ENCODE assay signal across 16 cellular contexts in the genomic region with DNA sequence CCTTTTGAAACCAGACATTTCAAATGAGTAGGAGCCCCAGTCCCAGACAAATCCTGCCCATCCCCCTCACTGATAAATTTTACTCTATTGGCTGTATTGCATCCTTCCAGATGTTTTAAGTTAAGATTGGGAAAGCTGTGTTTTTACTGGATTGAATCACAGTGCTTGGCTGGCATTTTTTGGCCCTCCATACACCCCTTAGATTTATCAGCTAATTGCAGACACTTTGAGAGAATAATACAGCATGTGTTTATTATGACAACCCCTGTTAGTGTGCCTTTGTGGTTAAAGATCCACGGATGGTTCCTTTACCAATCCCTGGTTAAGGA.
DNase-seq lines count a peak whose midpoint lies in the region; ATAC-seq, FAIRE-seq and TF ChIP-seq lines count a peak whose summit lies in the region.
"Had no signal": no experiment of that assay in that cellular context is flagged by ENCODE, and none has a peak within 500 bp of the region (broad histone marks: within the 10 kb centered on the region; RNA-seq: fewer than 3 reads in every experiment).

No MANE protein-coding gene starts in this region.

- DNase-seq in AG04449 (ENCODE audit: low read depth, low spot score) = peak; percentile 29
- peak; percentile 41 for DNase-seq in MG63
- peak; percentile 64 to 73 for DNase-seq in fibroblast of lung (ENCODE audit: low read depth in 2 of 2)
- DNase-seq in nephron progenitor cell = no peak
- no peak for DNase-seq in HepG2 (ENCODE audit: low spot score)
- no peak for DNase-seq in posterior cingulate gyrus
- no peak for DNase-seq in HUDEP-2 (lab: John Stamatoyannopoulos, UW; ENCODE audit: unreplicated experiment in 76 of 76)
- no peak for DNase-seq in SW480 (ENCODE audit: low spot score)
- DNase-seq: effector memory CD8-positive, alpha-beta T cell; NCI-H146; SHP77 treated with DMSO at 0.1 percent for 48 hours; spleen; trophoblast cell had no signal

- no peak overlapping the region for H3K9ac ChIP-seq in fibroblast of lung (ENCODE audit: insufficient read depth, low read length)
- H3K9ac ChIP-seq in HepG2 (ENCODE audit: insufficient read depth, low read depth, low read length) = no peak overlapping the region

- WGBS in HepG2 (ENCODE audit: low lambda C conversion rate) = 35% methylated on average over 1 of the region's 1 CpG

- no peak for TF ChIP-seq POLR2A in HepG2 (IDR thresholded peaks at IDR 0.05; ENCODE audit: insufficient read depth in 1 of 2, low read depth in 2 of 2, low read length in 2 of 2)

- CTCF ChIA-PET in AG04449 (lab: Yijun Ruan, JAX) (interaction anchor here (0.8 to 1.5 kb wide), 4 partner anchors 9 to 32 kb away, joined by 3 to 4 read pairs (median 3); no protein-coding TSS in a partner anchor), HepG2 (lab: Yijun Ruan, JAX; ENCODE audit: low intra/inter-chr PET ratio, low total read pairs) (no interaction called here)

- peaks cover 13% of the 10 kb centered on the region for H3K4me1 Mint-ChIP-seq in nephron progenitor cell
- H3K4me1 Mint-ChIP-seq: activated T-helper 17 cell treated with anti-CD3 and anti-CD28 coated beads, Interleukin-2, amount 50 U/mL, for 72 hours; central memory CD8-positive, alpha-beta T cell had no signal

- H4K20me1 ChIP-seq in fibroblast of lung (ENCODE audit: control insufficient read depth, extremely low read depth, insufficient read depth, low read length) (no peaks in the 10 kb centered on the region), HepG2 (ENCODE audit: insufficient read depth, low read length) (no peaks in the 10 kb centered on the region)

- POLR2A ChIA-PET in AG04449 (lab: Yijun Ruan, JAX) = no interaction called here
- POLR2A ChIA-PET in HepG2 (lab: Yijun Ruan, JAX) = no interaction called here

- no peak for TF ChIP-seq RAD21 in HepG2 (CRISPR knock-in tag; IDR thresholded peaks at IDR 0.05)

- intact Hi-C loops in HepG2 (cut with micrococcal nuclease; ENCODE audit: unreplicated experiment) = no loop called here
- intact Hi-C loops in posterior cingulate gyrus (cut with DNase I) = no loop called here

- no peaks in the 10 kb centered on the region for H3K9me3 Mint-ChIP-seq in nephron progenitor cell
- H3K9me3 Mint-ChIP-seq: activated T-helper 17 cell treated with anti-CD3 and anti-CD28 coated beads, Interleukin-2, amount 50 U/mL, for 72 hours; central memory CD8-positive, alpha-beta T cell; effector memory CD8-positive, alpha-beta T cell had no signal

- H3K4me1 ChIP-seq in fibroblast of lung (ENCODE audit: control insufficient read depth, extremely low read depth, insufficient read depth, low read length) (peaks cover 19% of the 10 kb centered on the region), HepG2 (ENCODE audit: insufficient read depth, low read length) (peaks cover 30% of the 10 kb centered on the region)

- no TSS peak for BruUV-seq in HepG2 (replicated peaks; lab: Mats Ljungman, UMichigan)

- peak overlapping the region; percentile 14 for H3K27ac Mint-ChIP-seq in nephron progenitor cell
- H3K27ac Mint-ChIP-seq: activated T-helper 17 cell treated with anti-CD3 and anti-CD28 coated beads, Interleukin-2, amount 50 U/mL, for 72 hours; effector memory CD8-positive, alpha-beta T cell had no signal

- no peaks in the 10 kb centered on the region for H3K9me3 ChIP-seq in MG63
- no peaks in the 10 kb centered on the region for H3K9me3 ChIP-seq in fibroblast of lung (ENCODE audit: control insufficient read depth, insufficient read depth, low read depth, low read length)
- H3K9me3 ChIP-seq in HepG2 (ENCODE audit: low read length) = no peaks in the 10 kb centered on the region
- H3K9me3 ChIP-seq: spleen had no signal

- no peak for TF ChIP-seq EP300 in HepG2 (IDR thresholded peaks at IDR 0.05; ENCODE audit: low read depth in 2 of 2, low read length in 2 of 2)
- no peak for TF ChIP-seq EP300 in HepG2 (CRISPR knock-in tag; IDR thresholded peaks at IDR 0.05; ENCODE audit: borderline replicate concordance)

- peaks cover 40% of the 10 kb centered on the region for H3K36me3 ChIP-seq in MG63
- no peaks in the 10 kb centered on the region for H3K36me3 ChIP-seq in fibroblast of lung (ENCODE audit: control insufficient read depth, insufficient read depth, low read length)
- peaks cover 0 to 3% of the 10 kb centered on the region in 2 experiments; a peak in 1 of 5 replicates for H3K36me3 ChIP-seq in HepG2 (replicated peaks in 1 of 2; ENCODE audit: control insufficient read depth in 1 of 2, insufficient read depth in 2 of 2, low read length in 2 of 2)
- H3K36me3 ChIP-seq: spleen had no signal

- FAIRE-seq in HepG2 (lab: Jason Lieb, UNC) = no peak

- ATAC-seq in HepG2 = no peak
- ATAC-seq: activated CD4-positive, CD25-positive, alpha-beta regulatory T cell treated with anti-CD3 and anti-CD28 coated beads, Interleukin-2, amount 50 U/mL, for 24 hours; activated T-helper 17 cell treated with anti-CD3 and anti-CD28 coated beads, Interleukin-2, amount 50 U/mL, for 72 hours; effector memory CD8-positive, alpha-beta T cell had no signal

- H3K27me3 ChIP-seq in MG63 (no peaks in the 10 kb centered on the region), fibroblast of lung (ENCODE audit: control insufficient read depth, insufficient read depth, low read length) (no peaks in the 10 kb centered on the region), HepG2 (ENCODE audit: control insufficient read depth in 1 of 2, insufficient read depth in 2 of 2, low read length in 2 of 2) (no peaks in the 10 kb centered on the region)

- peaks cover 81% of the 10 kb centered on the region for H3K36me3 Mint-ChIP-seq in nephron progenitor cell (ENCODE audit: low read depth)

- H3K27ac ChIP-seq in fibroblast of lung (ENCODE audit: insufficient read depth, low read length) = no peak overlapping the region
- H3K27ac ChIP-seq in HepG2 (ENCODE audit: extremely low read length, insufficient read depth, low read length) = no peak overlapping the region
- H3K27ac ChIP-seq: spleen had no signal

- no peak for TF ChIP-seq CTCF in AG04449 (IDR thresholded peaks at IDR 0.05; ENCODE audit: insufficient read depth, low read length, missing control alignments)
- TF ChIP-seq CTCF in fibroblast of lung (conservative IDR thresholded peaks at IDR 0.05 in 1 of 2, IDR thresholded peaks at IDR 0.05 in 1 of 2; ENCODE audit: low read depth in 1 of 2, low read length in 2 of 2) = no peak
- no peak for TF ChIP-seq CTCF in nephron progenitor cell (IDR thresholded peaks at IDR 0.05)
- TF ChIP-seq CTCF in HepG2 (CRISPR knock-in tag; IDR thresholded peaks at IDR 0.05) = no peak

- H3K4me3 ChIP-seq in AG04449 (ENCODE audit: low read depth, low read length) (no peak overlapping the region), MG63 (no peak overlapping the region), fibroblast of lung (replicated peaks in 1 of 4; ENCODE audit: control extremely low read depth in 1 of 4, insufficient read depth in 1 of 4, low read depth in 3 of 4, low read length in 4 of 4) (no peak overlapping the region), HepG2 (replicated peaks in 1 of 3; ENCODE audit: insufficient read depth in 1 of 3, low read depth in 2 of 3, low read length in 3 of 3) (no peak overlapping the region)
- H3K4me3 ChIP-seq: spleen had no signal

- H3K79me2 ChIP-seq in fibroblast of lung (ENCODE audit: control insufficient read depth, insufficient read depth, low read length) (no peaks in the 10 kb centered on the region), HepG2 (ENCODE audit: insufficient read depth, low read length) (no peaks in the 10 kb centered on the region)

- no peak overlapping the region for H3K4me3 Mint-ChIP-seq in nephron progenitor cell
- H3K4me3 Mint-ChIP-seq: activated T-helper 17 cell treated with anti-CD3 and anti-CD28 coated beads, Interleukin-2, amount 50 U/mL, for 72 hours; central memory CD8-positive, alpha-beta T cell; effector memory CD8-positive, alpha-beta T cell had no signal

- H3K27me3 Mint-ChIP-seq in nephron progenitor cell (ENCODE audit: low read depth, poor library complexity) = peaks cover 2% of the 10 kb centered on the region

- H3K4me2 ChIP-seq in fibroblast of lung (ENCODE audit: extremely low read depth, insufficient read depth, low read length) (no peak overlapping the region), HepG2 (ENCODE audit: low read depth, low read length) (no peak overlapping the region)

- H2AFZ ChIP-seq in fibroblast of lung (ENCODE audit: low read length) (no peak overlapping the region), HepG2 (ENCODE audit: low read length) (no peak overlapping the region)

- in situ Hi-C loops in HepG2 (cut with HindIII; ENCODE audit: extremely low pct_ligation_motif_present, low pct_unique_long_range_greater_than_20kb) = no loop called here

TF ChIP-seq in HepG2, 621 proteins besides CTCF, POLR2A, EP300 and RAD21 (continues in another document):
- TF ChIP-seq TBX3 (IDR thresholded peaks at IDR 0.05; ENCODE audit: borderline replicate concordance) (no peak), HNRNPUL1 (IDR thresholded peaks at IDR 0.05; ENCODE audit: low read depth, low read length) (no peak), FOXK1 (CRISPR knock-in tag; IDR thresholded peaks at IDR 0.05; ENCODE audit: borderline replicate concordance, low read depth) (no peak), ZNF878 (CRISPR knock-in tag; IDR thresholded peaks at IDR 0.05) (no peak), NFIB (CRISPR knock-in tag; IDR thresholded peaks at IDR 0.05; ENCODE audit: borderline replicate concordance) (no peak), ZBTB7B (CRISPR knock-in tag; IDR thresholded peaks at IDR 0.05) (no peak), TARDBP (CRISPR knock-in tag; IDR thresholded peaks at IDR 0.05) (no peak), TGIF2 (CRISPR knock-in tag; IDR thresholded peaks at IDR 0.05) (no peak), FOXK2 (IDR thresholded peaks at IDR 0.05) (no peak), SYNCRIP (IDR thresholded peaks at IDR 0.05; ENCODE audit: insufficient read depth, low read depth, low read length) (no peak), PAF1 (CRISPR knock-in tag; IDR thresholded peaks at IDR 0.05) (no peak)
- TF ChIP-seq, protein P1, sequence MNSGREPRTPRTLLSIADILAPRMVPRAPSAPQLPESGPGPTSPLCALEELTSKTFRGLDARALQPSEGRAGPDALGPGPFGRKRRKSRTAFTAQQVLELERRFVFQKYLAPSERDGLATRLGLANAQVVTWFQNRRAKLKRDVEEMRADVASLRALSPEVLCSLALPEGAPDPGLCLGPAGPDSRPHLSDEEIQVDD (CRISPR knock-in tag; IDR thresholded peaks at IDR 0.05; ENCODE audit: borderline replicate concordance) = no peak
- TF ChIP-seq, protein P2, sequence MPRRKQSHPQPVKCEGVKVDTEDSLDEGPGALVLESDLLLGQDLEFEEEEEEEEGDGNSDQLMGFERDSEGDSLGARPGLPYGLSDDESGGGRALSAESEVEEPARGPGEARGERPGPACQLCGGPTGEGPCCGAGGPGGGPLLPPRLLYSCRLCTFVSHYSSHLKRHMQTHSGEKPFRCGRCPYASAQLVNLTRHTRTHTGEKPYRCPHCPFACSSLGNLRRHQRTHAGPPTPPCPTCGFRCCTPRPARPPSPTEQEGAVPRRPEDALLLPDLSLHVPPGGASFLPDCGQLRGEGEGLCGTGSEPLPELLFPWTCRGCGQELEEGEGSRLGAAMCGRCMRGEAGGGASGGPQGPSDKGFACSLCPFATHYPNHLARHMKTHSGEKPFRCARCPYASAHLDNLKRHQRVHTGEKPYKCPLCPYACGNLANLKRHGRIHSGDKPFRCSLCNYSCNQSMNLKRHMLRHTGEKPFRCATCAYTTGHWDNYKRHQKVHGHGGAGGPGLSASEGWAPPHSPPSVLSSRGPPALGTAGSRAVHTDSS (CRISPR knock-in tag; conservative IDR thresholded peaks at IDR 0.05) = no peak

Comparison
In these comparisons a context has a peak if more than half of its experiments do, and no peak if none do; other contexts are left out.
1. DNase-seq: peak in AG04449 (single experiment), MG63 (single experiment) and fibroblast of lung (2 of 2); none in nephron progenitor cell (single experiment), HepG2 (single experiment), posterior cingulate gyrus (0 of 10), HUDEP-2 (0 of 76) and SW480 (single experiment).